Comparison of ENCODE assay signal across 10 cellular contexts in the genomic region with DNA sequence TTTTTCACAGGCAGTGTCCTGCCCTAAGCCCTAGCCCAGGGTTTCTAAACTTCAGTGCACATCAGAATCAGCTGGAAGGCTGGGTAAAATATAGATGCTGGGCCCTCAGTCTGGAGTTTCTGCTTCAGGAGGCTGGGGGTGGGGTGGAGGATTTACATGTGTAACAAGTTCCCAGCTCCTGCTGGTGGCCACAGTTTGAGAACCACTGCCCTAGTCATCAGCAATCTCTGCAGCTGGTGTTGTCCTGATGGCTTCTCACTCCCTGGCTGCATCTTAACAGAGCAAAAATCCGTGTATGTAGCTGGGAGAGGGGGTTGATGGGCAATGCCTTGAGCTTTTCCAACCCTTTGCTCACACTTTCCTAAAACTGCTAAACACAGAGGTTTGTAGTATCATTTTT.
DNase-seq lines count a peak whose midpoint lies in the region; ATAC-seq and TF ChIP-seq lines count a peak whose summit lies in the region.
"Had no signal": no experiment of that assay in that cellular context is flagged by ENCODE, and none has a peak within 500 bp of the region (broad histone marks: within the 10 kb centered on the region; RNA-seq: fewer than 3 reads in every experiment).

No MANE protein-coding gene starts in this region.

- H3K4me3 ChIP-seq in esophagus (ENCODE audit: low read depth in 1 of 2, low read length in 2 of 2) (no peak overlapping the region), muscle layer of duodenum (ENCODE audit: low read depth in 1 of 2, low read length in 2 of 2) (peak overlapping the region in 1 of 2 donors; percentile 32), vagina (no peak overlapping the region)

- H3K4me1 ChIP-seq in esophagus (ENCODE audit: control insufficient read depth in 2 of 2, insufficient read depth in 2 of 2, low read length in 1 of 2) (peaks cover 0 to 7% of the 10 kb centered on the region in 2 donors), muscle layer of duodenum (ENCODE audit: control insufficient read depth in 1 of 2, insufficient read depth in 2 of 2, low read length in 2 of 2) (peaks cover 4 to 9% of the 10 kb centered on the region in 2 donors), vagina (peaks cover 31% of the 10 kb centered on the region)

- H3K9me3 ChIP-seq in esophagus (ENCODE audit: control insufficient read depth in 2 of 2, insufficient read depth in 1 of 2, low read depth in 1 of 2, low read length in 1 of 2) (no peaks in the 10 kb centered on the region), muscle layer of duodenum (ENCODE audit: control insufficient read depth in 1 of 2, low read length in 2 of 2) (no peaks in the 10 kb centered on the region), vagina (no peaks in the 10 kb centered on the region)
- H3K9me3 ChIP-seq: BE2C had no signal

- DNase-seq in Right ventricle myocardium inferior (ENCODE audit: missing footprints) = no peak
- no peak for DNase-seq in cardiac septum (ENCODE audit: low spot score)
- DNase-seq in vagina (ENCODE audit: extremely low spot score in 2 of 2) = no peak
- no peak for DNase-seq in OCI-M1 (lab: John Stamatoyannopoulos, UW)
- no peak for DNase-seq in activated T-helper 2 cell treated with anti-CD3 and anti-CD28 coated beads, Interferon-gamma antibody, Interleukin-2, Interleukin-4, amounts not matched to agents 10 μg/mL and 5 μg/mL and 100 μg/mL, durations not matched to agents 14 hours and 24 hours and 36 hours (ENCODE audit: low spot score)
- DNase-seq in NCI-H146 (lab: John Stamatoyannopoulos, UW) = no peak
- DNase-seq: activated CD8-positive, alpha-beta memory T cell treated with anti-CD3 and anti-CD28 coated beads, Interleukin-2, amount 50 U/mL, for 4 hours; BE2C had no signal

- H3K27ac ChIP-seq in esophagus (ENCODE audit: low read depth in 2 of 2, low read length in 1 of 2) (peak overlapping the region; percentile 57 to 89), muscle layer of duodenum (ENCODE audit: low read length) (peak overlapping the region; percentile 90), vagina (peak overlapping the region; percentile 89)

- ATAC-seq in Right ventricle myocardium inferior = peak; percentile 11

- intact Hi-C loops in Right ventricle myocardium inferior (cut with DNase I) = loop anchor here (5.0 to 10.0 kb wide), 4 partner anchors 193 to 626 kb away; partner anchors contain the start of gene SMC5
- intact Hi-C loops in cardiac septum (cut with DNase I) = loop anchor here (5.0 to 10.0 kb wide), 3 partner anchors 113 to 626 kb away; no protein-coding TSS in a partner anchor
- intact Hi-C loops in vagina (cut with DNase I) = loop anchor here (2.0 to 5.0 kb wide), 4 partner anchors 26 to 248 kb away; no protein-coding TSS in a partner anchor
- intact Hi-C loops in activated T-helper 2 cell treated with anti-CD3 and anti-CD28 coated beads, Interferon-gamma antibody, Interleukin-2, Interleukin-4, amounts not matched to agents 10 μg/mL and 5 μg/mL and 100 μg/mL, durations not matched to agents 14 hours and 24 hours and 36 hours (cut with micrococcal nuclease) = loop anchor here (5.0 to 10.0 kb wide), 3 partner anchors 38 to 626 kb away; partner anchors contain the start of gene KLF9

- no peak overlapping the region for H3K27ac Mint-ChIP-seq in activated T-helper 2 cell treated with anti-CD3 and anti-CD28 coated beads, Interferon-gamma antibody, Interleukin-2, Interleukin-4, amounts not matched to agents 10 μg/mL and 5 μg/mL and 100 μg/mL, durations not matched to agents 14 hours and 24 hours and 36 hours

- peaks cover 1% of the 10 kb centered on the region for H3K4me1 Mint-ChIP-seq in activated T-helper 2 cell treated with anti-CD3 and anti-CD28 coated beads, Interferon-gamma antibody, Interleukin-2, Interleukin-4, amounts not matched to agents 10 μg/mL and 5 μg/mL and 100 μg/mL, durations not matched to agents 14 hours and 24 hours and 36 hours (ENCODE audit: low read depth)

- no peak for TF ChIP-seq CTCF in vagina (IDR thresholded peaks at IDR 0.05)

- no peaks in the 10 kb centered on the region for H3K27me3 ChIP-seq in esophagus (ENCODE audit: control insufficient read depth in 1 of 2, insufficient read depth in 2 of 2, low read length in 2 of 2)
- no peaks in the 10 kb centered on the region for H3K27me3 ChIP-seq in muscle layer of duodenum (ENCODE audit: low read depth, low read length)
- no peaks in the 10 kb centered on the region for H3K27me3 ChIP-seq in vagina
- H3K27me3 ChIP-seq: BE2C had no signal

- no peaks in the 10 kb centered on the region for H3K9me3 Mint-ChIP-seq in activated T-helper 2 cell treated with anti-CD3 and anti-CD28 coated beads, Interferon-gamma antibody, Interleukin-2, Interleukin-4, amounts not matched to agents 10 μg/mL and 5 μg/mL and 100 μg/mL, durations not matched to agents 14 hours and 24 hours and 36 hours

- H3K27me3 Mint-ChIP-seq in activated T-helper 2 cell treated with anti-CD3 and anti-CD28 coated beads, Interferon-gamma antibody, Interleukin-2, Interleukin-4, amounts not matched to agents 10 μg/mL and 5 μg/mL and 100 μg/mL, durations not matched to agents 14 hours and 24 hours and 36 hours (ENCODE audit: low read depth) = no peaks in the 10 kb centered on the region

- H3K36me3 ChIP-seq in esophagus (ENCODE audit: control insufficient read depth in 2 of 2, insufficient read depth in 2 of 2, low read length in 1 of 2) = no peaks in the 10 kb centered on the region
- H3K36me3 ChIP-seq in muscle layer of duodenum (ENCODE audit: control insufficient read depth in 1 of 2, insufficient read depth in 2 of 2, low read length in 2 of 2) = peaks cover 0 to 19% of the 10 kb centered on the region in 2 donors
- no peaks in the 10 kb centered on the region for H3K36me3 ChIP-seq in vagina
- H3K36me3 ChIP-seq: BE2C had no signal

- 23 to 50% methylated on average over 1 of the region's 1 CpG for WGBS in esophagus, 2 donors

- H3K36me3 Mint-ChIP-seq in activated T-helper 2 cell treated with anti-CD3 and anti-CD28 coated beads, Interferon-gamma antibody, Interleukin-2, Interleukin-4, amounts not matched to agents 10 μg/mL and 5 μg/mL and 100 μg/mL, durations not matched to agents 14 hours and 24 hours and 36 hours (ENCODE audit: low read depth) = no peaks in the 10 kb centered on the region

- H3K4me3 Mint-ChIP-seq in activated T-helper 2 cell treated with anti-CD3 and anti-CD28 coated beads, Interferon-gamma antibody, Interleukin-2, Interleukin-4, amounts not matched to agents 10 μg/mL and 5 μg/mL and 100 μg/mL, durations not matched to agents 14 hours and 24 hours and 36 hours (ENCODE audit: low read depth) = no peak overlapping the region

- no peak for TF ChIP-seq POLR2A in vagina (IDR thresholded peaks at IDR 0.05)
